14 cellular contexts compared by ENCODE assay signal in genomic region chr6:76774750-76775396, GRCh38.
DNase-seq lines count a peak whose midpoint lies in the region; ATAC-seq and TF ChIP-seq lines count a peak whose summit lies in the region.
"Had no signal": no experiment of that assay in that cellular context is flagged by ENCODE, and none has a peak within 500 bp of the region (broad histone marks: within the 10 kb centered on the region; RNA-seq: fewer than 3 reads in every experiment).

No MANE protein-coding gene starts in this region.

- no peak for TF ChIP-seq CTCF in GM23338 (conservative IDR thresholded peaks at IDR 0.05; ENCODE audit: low read depth in 2 of 2)
- no peak for TF ChIP-seq CTCF in cardiac muscle cell (IDR thresholded peaks at IDR 0.05; ENCODE audit: low read depth, low read length)
- no peak for TF ChIP-seq CTCF in nephron progenitor cell (IDR thresholded peaks at IDR 0.05)
- no peak for TF ChIP-seq CTCF in SK-N-SH (IDR thresholded peaks at IDR 0.05)

- 0 out of 2 replicates have a peak, but pooled peaks cover 3% of the 10 kb centered on the region for H3K9me2 ChIP-seq in GM23338 (ENCODE audit: insufficient read depth)
- H3K9me2 ChIP-seq in SK-N-SH, result no peaks in the 10 kb centered on the region

- TF ChIP-seq EP300 in SK-N-SH (IDR thresholded peaks at IDR 0.05; ENCODE audit: borderline replicate concordance in 1 of 2, low read depth in 1 of 2, low read length in 1 of 2), result no peak

- POLR2A ChIA-PET in SK-N-SH (lab: Yijun Ruan, JAX), result no interaction called here

- H3K27ac Mint-ChIP-seq in GM23338 (no peak overlapping the region), nephron progenitor cell (peak overlapping the region; percentile 61)
- H3K27ac Mint-ChIP-seq: natural killer cell had no signal

- no peak overlapping the region for H3K9ac ChIP-seq in SK-N-SH

- CTCF ChIA-PET in SK-N-SH (lab: Yijun Ruan, JAX), result interaction anchor here (1.1 kb wide), 1 partner anchor 12 kb away, joined by 3 read pairs; no protein-coding TSS in a partner anchor

- H3K79me2 ChIP-seq in GM23338 (replicated peaks; ENCODE audit: insufficient read depth) (no peaks in the 10 kb centered on the region), SK-N-SH (ENCODE audit: insufficient read depth) (no peaks in the 10 kb centered on the region)

- TF ChIP-seq RAD21 in SK-N-SH (IDR thresholded peaks at IDR 0.05; ENCODE audit: low read length), result no peak

- H4K20me1 ChIP-seq in GM23338 (replicated peaks; ENCODE audit: insufficient read depth) (peaks cover 4% of the 10 kb centered on the region; the same call in 1 of the 2 replicates), SK-N-SH (ENCODE audit: insufficient read depth) (no peaks in the 10 kb centered on the region)

- no peaks in the 10 kb centered on the region; the same call in 1 of the 2 replicates for H3K4me1 ChIP-seq in GM23338 (ENCODE audit: insufficient read depth)
- H3K4me1 ChIP-seq in cardiac muscle cell (ENCODE audit: low read depth), result peaks cover 16% of the 10 kb centered on the region
- H3K4me1 ChIP-seq in SK-N-SH (ENCODE audit: control insufficient read depth in 1 of 2, insufficient read depth in 2 of 2, low read depth in 1 of 2, low read length in 1 of 2), result no peaks in the 10 kb centered on the region

- 0 out of 3 replicates have a peak, but pooled peaks cover 3% of the 10 kb centered on the region for H3K4me1 Mint-ChIP-seq in GM23338
- H3K4me1 Mint-ChIP-seq in nephron progenitor cell, result peaks cover 21% of the 10 kb centered on the region
- H3K4me1 Mint-ChIP-seq: natural killer cell had no signal

- no peaks in the 10 kb centered on the region for H3K27me3 Mint-ChIP-seq in GM23338 (ENCODE audit: insufficient read depth, low read depth, poor library complexity)
- no peaks in the 10 kb centered on the region for H3K27me3 Mint-ChIP-seq in nephron progenitor cell (ENCODE audit: low read depth, poor library complexity)

- H3K36me3 ChIP-seq in GM23338 (ENCODE audit: insufficient read depth) (no peaks in the 10 kb centered on the region), cardiac muscle cell (no peaks in the 10 kb centered on the region), SK-N-SH (replicated peaks in 1 of 2; ENCODE audit: control insufficient read depth in 1 of 2, insufficient read depth in 2 of 2, low read length in 1 of 2) (no peaks in the 10 kb centered on the region)

- no peaks in the 10 kb centered on the region for H3K27me3 ChIP-seq in GM23338 (ENCODE audit: insufficient read depth)
- H3K27me3 ChIP-seq in cardiac muscle cell, result no peaks in the 10 kb centered on the region
- H3K27me3 ChIP-seq in SK-N-SH (ENCODE audit: insufficient read depth), result no peaks in the 10 kb centered on the region

- H3K4me3 ChIP-seq in GM23338 (no peak overlapping the region), cardiac muscle cell (no peak overlapping the region), SK-N-SH (ENCODE audit: low read depth in 2 of 2, low read length in 1 of 2) (no peak overlapping the region)

- no peak overlapping the region for H2AFZ ChIP-seq in GM23338
- no peak overlapping the region for H2AFZ ChIP-seq in SK-N-SH (ENCODE audit: low read depth)

- H3K27ac ChIP-seq in GM23338 (ENCODE audit: low read depth) (no peak overlapping the region), cardiac muscle cell (no peak overlapping the region), SK-N-SH (ENCODE audit: low read depth in 2 of 2, low read length in 1 of 2) (no peak overlapping the region)

- ATAC-seq in GM23338, result peak; percentile 34; the same call in 2 of the 3 replicates
- ATAC-seq: natural killer cell; stimulated activated naive CD8-positive, alpha-beta T cell treated with anti-CD3 and anti-CD28 coated beads, Interleukin-15, Interleukin-2, amounts not matched to agents 100 U/mL and 50 U/mL, for 24 hours had no signal

- DNase-seq in GM23338 (ENCODE audit: low spot score) (no peak), NCI-H774 (lab: John Stamatoyannopoulos, UW) (peak; percentile 71), cardiac muscle cell (ENCODE audit: low read depth in 1 of 2, low spot score in 1 of 2) (peak; percentile 18 to 75), nephron progenitor cell (peak; percentile 4), NAMALWA (ENCODE audit: low spot score) (no peak), RPMI8226 (no peak), C1 segment of cervical spinal cord (lab: John Stamatoyannopoulos, UW) (no peak), SK-N-SH (no peak)
- DNase-seq: activated T-cell treated with anti-CD3 and anti-CD28 coated beads, Interleukin-2, amount 50 U/mL, for 48 hours; natural killer cell; NCI-H2029; NK-92 treated with Interleukin-12 subunit alpha and Interleukin-12 subunit beta, amount 100 ng/mL, for 24 hours; SIG-M5; stimulated activated naive CD8-positive, alpha-beta T cell treated with anti-CD3 and anti-CD28 coated beads, Interleukin-15, Interleukin-2, amounts not matched to agents 100 U/mL and 50 U/mL, for 24 hours had no signal

- no peak overlapping the region for H3K4me3 Mint-ChIP-seq in GM23338
- H3K4me3 Mint-ChIP-seq in nephron progenitor cell, result no peak overlapping the region
- H3K4me3 Mint-ChIP-seq: natural killer cell had no signal

- H3K9me3 Mint-ChIP-seq in GM23338 (no peaks in the 10 kb centered on the region), nephron progenitor cell (peaks cover 6% of the 10 kb centered on the region)

- H3K36me3 Mint-ChIP-seq in GM23338 (ENCODE audit: low read depth) (no peaks in the 10 kb centered on the region), nephron progenitor cell (ENCODE audit: low read depth) (no peaks in the 10 kb centered on the region)

- H3K4me2 ChIP-seq in GM23338 (no peak overlapping the region), SK-N-SH (no peak overlapping the region; the same call in 1 of the 2 replicates)

- no peaks in the 10 kb centered on the region for H3F3A ChIP-seq in GM23338 (replicated peaks; ENCODE audit: low read depth)
- H3F3A ChIP-seq in SK-N-SH (replicated peaks; ENCODE audit: insufficient read depth), result no peaks in the 10 kb centered on the region

- WGBS in SK-N-SH (ENCODE audit: low lambda C conversion rate), result 4% methylated on average over 6 of the region's 6 CpGs

- H3K9me3 ChIP-seq in cardiac muscle cell (ENCODE audit: low read depth) (no peaks in the 10 kb centered on the region), SK-N-SH (no peaks in the 10 kb centered on the region)

TF ChIP-seq in GM23338, 12 proteins besides CTCF, POLR2A, EP300 and RAD21:
- TF ChIP-seq CREB1 (CRISPR knock-in tag; IDR thresholded peaks at IDR 0.05; ENCODE audit: low read depth), result no peak

TF ChIP-seq in SK-N-SH, 30 proteins besides CTCF, POLR2A, EP300 and RAD21 (continues in another document):
- TF ChIP-seq, protein P1, sequence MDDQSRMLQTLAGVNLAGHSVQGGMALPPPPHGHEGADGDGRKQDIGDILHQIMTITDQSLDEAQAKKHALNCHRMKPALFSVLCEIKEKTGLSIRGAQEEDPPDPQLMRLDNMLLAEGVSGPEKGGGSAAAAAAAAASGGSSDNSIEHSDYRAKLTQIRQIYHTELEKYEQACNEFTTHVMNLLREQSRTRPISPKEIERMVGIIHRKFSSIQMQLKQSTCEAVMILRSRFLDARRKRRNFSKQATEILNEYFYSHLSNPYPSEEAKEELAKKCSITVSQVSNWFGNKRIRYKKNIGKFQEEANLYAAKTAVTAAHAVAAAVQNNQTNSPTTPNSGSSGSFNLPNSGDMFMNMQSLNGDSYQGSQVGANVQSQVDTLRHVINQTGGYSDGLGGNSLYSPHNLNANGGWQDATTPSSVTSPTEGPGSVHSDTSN (IDR thresholded peaks at IDR 0.05), result no peak
- no peak for TF ChIP-seq TEAD4 (IDR thresholded peaks at IDR 0.05; ENCODE audit: borderline replicate concordance, insufficient read depth)
- TF ChIP-seq RFX5 (IDR thresholded peaks at IDR 0.05; ENCODE audit: low read length), result no peak
- TF ChIP-seq RCOR1 (IDR thresholded peaks at IDR 0.05; ENCODE audit: low read length), result no peak
- no peak for TF ChIP-seq POLR2AphosphoS5 (IDR thresholded peaks at IDR 0.05; ENCODE audit: low read depth, low read length)
- TF ChIP-seq CHD2 (IDR thresholded peaks at IDR 0.05; ENCODE audit: low read length, partially characterized antibody), result no peak
- TF ChIP-seq MEF2A (IDR thresholded peaks at IDR 0.05; ENCODE audit: borderline replicate concordance, low read depth), result no peak
- TF ChIP-seq IRF3 (IDR thresholded peaks at IDR 0.05; ENCODE audit: low read depth, low read length), result no peak
- no peak for TF ChIP-seq FOXJ3 (CRISPR knock-in tag; IDR thresholded peaks at IDR 0.05)
- no peak for TF ChIP-seq NRF1 (IDR thresholded peaks at IDR 0.05; ENCODE audit: low read depth, low read length)
- no peak for TF ChIP-seq YY1 (IDR thresholded peaks at IDR 0.05; ENCODE audit: low read depth)
- TF ChIP-seq EZH2phosphoT487 (IDR thresholded peaks at IDR 0.05; ENCODE audit: borderline replicate concordance, low read depth), result no peak
- no peak for TF ChIP-seq USF1 (IDR thresholded peaks at IDR 0.05; ENCODE audit: borderline replicate concordance, low read depth)

Comparison
In these comparisons a context has a peak if more than half of its experiments do, and no peak if none do; other contexts are left out.
1. DNase-seq: peak in NCI-H774 (single experiment), cardiac muscle cell (2 of 2) and nephron progenitor cell (single experiment); none in GM23338 (single experiment), NAMALWA (single experiment), RPMI8226 (single experiment), C1 segment of cervical spinal cord (0 of 14) and SK-N-SH (single experiment).